Comparison of ENCODE assay signal across 19 cellular contexts in the genomic region with DNA sequence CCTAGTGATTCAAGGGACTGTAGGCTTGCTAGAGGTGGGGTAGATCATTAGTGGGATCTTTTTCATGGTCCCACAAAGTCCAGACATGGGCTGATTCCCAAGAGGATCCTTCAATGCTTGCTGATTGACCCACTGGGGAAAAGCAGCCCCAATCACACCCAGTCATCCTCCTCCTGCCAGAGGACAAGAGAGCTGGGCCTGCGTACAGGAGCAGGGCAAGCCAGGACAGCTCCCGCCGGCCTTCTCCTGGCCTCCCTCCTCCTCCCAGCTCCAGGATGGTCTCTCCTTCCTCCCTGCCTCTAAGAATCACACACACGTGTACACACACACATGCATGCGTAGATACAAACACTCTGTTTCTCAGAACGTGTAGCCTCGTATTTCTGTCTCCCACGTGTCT. TPM values are rescaled to one million over a fixed set of nuclear protein-coding genes. Genes with fewer than 3 reads are reported as not detected.
"Had no signal": no experiment of that assay in that cellular context is flagged by ENCODE, and none has a peak within 500 bp of the region (broad histone marks: within the 10 kb centered on the region; RNA-seq: fewer than 3 reads in every experiment).

No MANE protein-coding gene starts in this region.

- H3K9me3 Mint-ChIP-seq: naive B cell, nephron had no signal

- H3K4me3 Mint-ChIP-seq: naive B cell, nephron had no signal

- H3K27ac ChIP-seq: left ventricle myocardium inferior had no signal

- H3K4me1 ChIP-seq: left ventricle myocardium inferior had no signal

- H3K36me3 ChIP-seq: left ventricle myocardium inferior had no signal

- ATAC-seq: esophagus mucosa, left cardiac atrium had no signal

- H3K4me1 Mint-ChIP-seq: nephron had no signal

- H3K27ac Mint-ChIP-seq: naive B cell, nephron had no signal

- DNase-seq: cortex of kidney; effector CD8-positive, alpha-beta T cell; kidney; left cardiac atrium; left ventricle myocardium inferior; mesendoderm; naive B cell; posterior cingulate gyrus; small intestine; stimulated activated CD4-positive, alpha-beta T cell treated with anti-CD3 and anti-CD28 coated beads, Interleukin-12 subunit alpha, Interleukin-12 subunit beta, amount 100 ng/mL, for 4 hours; stimulated activated naive CD4-positive, alpha-beta T cell; trophoblast cell had no signal

- H3K36me3 Mint-ChIP-seq: naive B cell had no signal

- H3K27me3 ChIP-seq: dorsolateral prefrontal cortex had no signal

- H3K4me3 ChIP-seq: dorsolateral prefrontal cortex, left ventricle myocardium inferior, lung had no signal

- H3K9me3 ChIP-seq: left ventricle myocardium inferior had no signal

RNA-seq across cellular contexts. Expression of a gene that starts 27.0 kb away (rescaled TPM):
- total RNA-seq: pulmonary artery endothelial cell had no signal

RNA-seq across cellular contexts. Expression of a gene that starts 37.7 kb away (rescaled TPM):
- total RNA-seq: fibroblast of villous mesenchyme, pulmonary artery endothelial cell had no signal

RNA-seq across cellular contexts. Expression of a gene that starts 57.5 kb away (rescaled TPM):
- total RNA-seq: pulmonary artery endothelial cell, urinary bladder had no signal
